ENCODE assay signal across 1 cellular context in genomic region chr2:85215074-85216050, GRCh38.
TF ChIP-seq lines count a peak whose summit lies in the region.

No MANE protein-coding gene starts in this region.

TF ChIP-seq in K562, 482 proteins besides CTCF, POLR2A, EP300 and RAD21 (continued from another document):
- TF ChIP-seq PHF8 (IDR thresholded peaks at IDR 0.05; ENCODE audit: borderline replicate concordance, low read length) (no peak), VEZF1 (CRISPR knock-in tag; IDR thresholded peaks at IDR 0.05) (no peak), SRSF3 (IDR thresholded peaks at IDR 0.05; ENCODE audit: insufficient read depth, low read length) (no peak), CBX3 (IDR thresholded peaks at IDR 0.05; ENCODE audit: borderline replicate concordance in 1 of 2, low read length in 2 of 2) (no peak), CTCFL (IDR thresholded peaks at IDR 0.05; ENCODE audit: borderline replicate concordance, insufficient read depth, low read depth, low read length, poor library complexity, severe bottlenecking) (no peak), HES1 (IDR thresholded peaks at IDR 0.05; ENCODE audit: low read depth) (no peak), BDP1 (IDR thresholded peaks at IDR 0.05; ENCODE audit: insufficient read depth, insufficient read length) (no peak), PURB (CRISPR knock-in tag; IDR thresholded peaks at IDR 0.05; ENCODE audit: low read depth) (no peak)
